ENCODE assay signal across 20 cellular contexts in the genomic region with DNA sequence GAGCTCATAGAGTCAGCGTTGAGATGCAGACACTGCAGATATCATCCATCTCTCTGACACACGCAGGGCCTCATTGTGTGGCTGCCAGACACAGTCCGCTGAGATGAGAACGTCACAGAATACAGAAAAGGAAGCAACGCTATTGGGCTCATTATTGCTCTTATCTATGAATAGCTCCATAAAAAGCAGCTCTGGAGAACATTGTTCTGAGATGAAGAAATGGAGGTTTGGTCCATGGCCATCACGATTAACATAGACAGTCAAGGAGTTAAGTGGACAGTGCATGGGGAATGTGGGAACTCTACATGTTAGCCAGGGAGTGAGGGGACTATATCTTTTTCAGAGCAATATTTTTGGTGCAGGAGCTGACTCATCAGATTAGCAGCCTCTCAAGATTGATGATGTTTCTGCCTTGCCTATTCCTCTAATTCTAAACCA.
DNase-seq lines count a peak whose midpoint lies in the region; ATAC-seq and TF ChIP-seq lines count a peak whose summit lies in the region.
"Had no signal": no experiment of that assay in that cellular context is flagged by ENCODE, and none has a peak within 500 bp of the region (broad histone marks: within the 10 kb centered on the region; RNA-seq: fewer than 3 reads in every experiment).

No MANE protein-coding gene starts in this region.

- peaks cover 1% of the 10 kb centered on the region for H3K9me3 Mint-ChIP-seq in nephron
- H3K9me3 Mint-ChIP-seq: nephron progenitor cell had no signal

- H3K36me3 ChIP-seq in right atrium auricular region (no peaks in the 10 kb centered on the region), vagina (no peaks in the 10 kb centered on the region)
- H3K36me3 ChIP-seq: BLaER1 treated with 17β-estradiol and CSF1 and Interleukin-3, amounts not matched to agents 10 nM and 100 nM; colonic mucosa had no signal

- TF ChIP-seq CTCF in right atrium auricular region (IDR thresholded peaks at IDR 0.05) (no peak), fibroblast of pulmonary artery (IDR thresholded peaks at IDR 0.05; ENCODE audit: low read length, missing control alignments) (no peak), nephron (IDR thresholded peaks at IDR 0.05; ENCODE audit: unreplicated experiment in 3 of 3) (no peak), vagina (IDR thresholded peaks at IDR 0.05) (no peak)

- H3K4me3 Mint-ChIP-seq in nephron: peak overlapping the region in 1 of 3 experiments; percentile 25
- H3K4me3 Mint-ChIP-seq: activated CD4-positive, alpha-beta T cell treated with anti-CD3 and anti-CD28 coated beads, Interleukin-2, amount 10 ng/mL, durations not matched to agents 24 days and 14 days; activated naive CD8-positive, alpha-beta T cell; nephron progenitor cell had no signal

- H3K4me3 ChIP-seq in right atrium auricular region: no peak overlapping the region
- no peak overlapping the region for H3K4me3 ChIP-seq in fibroblast of pulmonary artery (replicated peaks; ENCODE audit: low read depth, low read length)
- no peak overlapping the region for H3K4me3 ChIP-seq in vagina
- H3K4me3 ChIP-seq: BLaER1 treated with 17β-estradiol and CSF1 and Interleukin-3, amounts not matched to agents 10 nM and 100 nM; body of pancreas; colonic mucosa had no signal

- H3K4me1 ChIP-seq in right atrium auricular region: peaks cover 0 to 4% of the 10 kb centered on the region in 2 donors
- H3K4me1 ChIP-seq in vagina: peaks cover 9% of the 10 kb centered on the region
- H3K4me1 ChIP-seq: BLaER1 treated with 17β-estradiol and CSF1 and Interleukin-3, amounts not matched to agents 10 nM and 100 nM; body of pancreas; colonic mucosa had no signal

- peak; percentile 61 for DNase-seq in Right ventricle myocardium superior
- no peak for DNase-seq in right atrium auricular region (ENCODE audit: low spot score)
- DNase-seq in fibroblast of pulmonary artery (ENCODE audit: low read depth): peak; percentile 57
- DNase-seq in vagina (ENCODE audit: extremely low spot score in 2 of 2): no peak
- no peak for DNase-seq in activated T-cell treated with anti-CD3 and anti-CD28 coated beads, Interleukin-2, amount 50 U/mL, for 48 hours
- DNase-seq in HT-29 (ENCODE audit: low spot score): no peak
- DNase-seq: activated CD4-positive, alpha-beta T cell treated with anti-CD3 and anti-CD28 coated beads, Interleukin-2, amount 10 ng/mL, durations not matched to agents 24 days and 14 days; colonic mucosa; glutamatergic neuron; Kasumi-1; left colon; NCI-H187 treated with DMSO at 0.1 percent for 48 hours; NCI-H345; NCI-H82; nephron progenitor cell had no signal

- ATAC-seq in Right ventricle myocardium superior (ENCODE audit: poor library complexity): peak; percentile 74
- no peak for ATAC-seq in HG03045 (IDR thresholded peaks at IDR 0.05; ENCODE audit: unreplicated experiment)
- ATAC-seq: body of pancreas, left colon had no signal

- H3K27ac Mint-ChIP-seq in nephron: peak overlapping the region; percentile 53 to 95 (median 92)
- H3K27ac Mint-ChIP-seq: activated CD4-positive, alpha-beta T cell treated with anti-CD3 and anti-CD28 coated beads, Interleukin-2, amount 10 ng/mL, durations not matched to agents 24 days and 14 days; activated naive CD8-positive, alpha-beta T cell; nephron progenitor cell had no signal

- no peaks in the 10 kb centered on the region for H3K27me3 ChIP-seq in right atrium auricular region
- no peaks in the 10 kb centered on the region for H3K27me3 ChIP-seq in vagina
- H3K27me3 ChIP-seq: BLaER1 treated with 17β-estradiol and CSF1 and Interleukin-3, amounts not matched to agents 10 nM and 100 nM; body of pancreas; colonic mucosa had no signal

- intact Hi-C loops in Right ventricle myocardium superior (cut with DNase I): no loop called here
- intact Hi-C loops in vagina (cut with DNase I): no loop called here

- H3K4me1 Mint-ChIP-seq in nephron: peaks cover 48% of the 10 kb centered on the region
- H3K4me1 Mint-ChIP-seq: activated CD4-positive, alpha-beta T cell treated with anti-CD3 and anti-CD28 coated beads, Interleukin-2, amount 10 ng/mL, durations not matched to agents 24 days and 14 days; nephron progenitor cell had no signal

- no peaks in the 10 kb centered on the region for H3K9me3 ChIP-seq in right atrium auricular region
- H3K9me3 ChIP-seq in vagina: no peaks in the 10 kb centered on the region
- H3K9me3 ChIP-seq: BLaER1 treated with 17β-estradiol and CSF1 and Interleukin-3, amounts not matched to agents 10 nM and 100 nM; body of pancreas; colonic mucosa had no signal

- no peak for TF ChIP-seq POLR2A in vagina (IDR thresholded peaks at IDR 0.05)

- no peaks in the 10 kb centered on the region for H3K27me3 Mint-ChIP-seq in nephron (ENCODE audit: low read depth)
- H3K27me3 Mint-ChIP-seq: activated CD4-positive, alpha-beta T cell treated with anti-CD3 and anti-CD28 coated beads, Interleukin-2, amount 10 ng/mL, durations not matched to agents 24 days and 14 days; activated naive CD8-positive, alpha-beta T cell had no signal

- H3K36me3 Mint-ChIP-seq in nephron (ENCODE audit: low read depth): no peaks in the 10 kb centered on the region
- H3K36me3 Mint-ChIP-seq: activated naive CD8-positive, alpha-beta T cell had no signal

- H3K27ac ChIP-seq in right atrium auricular region (peak overlapping the region in 1 of 2 donors; percentile 46), vagina (peak overlapping the region; percentile 0)
- H3K27ac ChIP-seq: BLaER1 treated with 17β-estradiol and CSF1 and Interleukin-3, amounts not matched to agents 10 nM and 100 nM; body of pancreas; colonic mucosa had no signal

Comparison
In these comparisons a context has a peak if more than half of its experiments do, and no peak if none do; other contexts are left out.
1. DNase-seq: peak in Right ventricle myocardium superior (single experiment) and fibroblast of pulmonary artery (single experiment); none in right atrium auricular region (single experiment), vagina (0 of 2), activated T-cell treated with anti-CD3 and anti-CD28 coated beads, Interleukin-2, amount 50 U/mL, for 48 hours (0 of 2) and HT-29 (single experiment).